ENCODE assay signal across 1 cellular context in the genomic region with DNA sequence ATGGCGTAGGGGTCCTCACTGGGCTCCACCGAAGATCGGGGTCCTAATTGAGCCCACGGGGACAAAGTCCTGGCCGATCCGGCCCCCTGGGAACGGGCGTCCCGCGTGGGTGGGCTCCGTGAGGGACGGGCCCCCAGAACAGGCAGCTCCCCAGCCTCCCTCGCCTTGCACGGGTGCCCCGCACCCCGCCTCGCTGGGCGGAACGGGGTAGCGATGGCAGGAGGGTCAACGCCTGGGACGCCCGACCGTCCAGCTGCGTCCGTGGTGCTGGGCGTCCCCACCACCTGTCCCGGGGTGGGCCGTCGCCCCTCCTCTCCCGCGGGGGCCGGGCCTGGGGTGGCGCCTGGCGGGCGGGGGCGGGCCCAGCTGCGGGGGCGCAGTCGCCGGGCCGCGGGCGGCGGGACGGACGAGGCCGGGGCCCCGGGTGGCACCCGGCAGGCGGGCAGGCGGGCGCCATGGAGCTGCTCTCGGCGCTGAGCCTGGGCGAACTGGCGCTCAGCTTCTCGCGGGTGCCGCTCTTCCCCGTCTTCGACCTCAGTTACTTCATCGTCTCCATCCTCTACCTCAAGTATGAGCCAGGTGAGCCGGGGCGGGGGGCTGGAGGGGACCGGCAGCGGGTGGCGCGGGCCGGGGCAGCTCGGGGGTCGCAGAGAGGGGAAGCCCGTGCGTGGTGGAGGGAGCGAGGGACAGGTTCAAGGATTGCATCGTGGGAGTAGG.
A peak's percentile ranks its signal among the peaks of the same experiment; 100 is the strongest.
TF ChIP-seq lines count a peak whose summit lies in the region.

A gene with protein sequence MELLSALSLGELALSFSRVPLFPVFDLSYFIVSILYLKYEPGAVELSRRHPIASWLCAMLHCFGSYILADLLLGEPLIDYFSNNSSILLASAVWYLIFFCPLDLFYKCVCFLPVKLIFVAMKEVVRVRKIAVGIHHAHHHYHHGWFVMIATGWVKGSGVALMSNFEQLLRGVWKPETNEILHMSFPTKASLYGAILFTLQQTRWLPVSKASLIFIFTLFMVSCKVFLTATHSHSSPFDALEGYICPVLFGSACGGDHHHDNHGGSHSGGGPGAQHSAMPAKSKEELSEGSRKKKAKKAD (plus strand): TSS at position 377 of the 717 bp plus-strand sequence. CDS start 79 bp downstream, at position 456.

TF ChIP-seq in HCT116, 20 proteins besides CTCF, POLR2A, EP300 and RAD21 (continued from another document):
- TF ChIP-seq EGR1 (IDR thresholded peaks at IDR 0.05; ENCODE audit: low read depth) (peak; percentile 69; the same call in 1 of the 2 replicates), POLR2AphosphoS5 (IDR thresholded peaks at IDR 0.05; ENCODE audit: low read depth, low read length) (peak; percentile 67), JUND (IDR thresholded peaks at IDR 0.05) (no peak), ZFX (IDR thresholded peaks at IDR 0.05) (peak; percentile 26; the same call in 1 of the 2 replicates)
